In genomic region chr10:115696747-115697146, GRCh38 we compare ENCODE assay signal across 19 cellular contexts.
"Had no signal": no experiment of that assay in that cellular context is flagged by ENCODE, and none has a peak within 500 bp of the region (broad histone marks: within the 10 kb centered on the region; RNA-seq: fewer than 3 reads in every experiment).

No MANE protein-coding gene starts in this region.

- H3K4me3 Mint-ChIP-seq: natural killer cell, neural progenitor cell had no signal

- H3K27ac Mint-ChIP-seq: natural killer cell, neural progenitor cell, progenitor cell of endocrine pancreas had no signal

- H3K4me1 Mint-ChIP-seq: natural killer cell, neural progenitor cell had no signal

- H3K36me3 Mint-ChIP-seq: natural killer cell, neural progenitor cell had no signal

- DNase-seq: cortex of kidney; dorsolateral prefrontal cortex; effector memory CD4-positive, alpha-beta T cell; gastrocnemius medialis; heart right ventricle; islet precursor cell; left colon; natural killer cell; nucleus accumbens; ovary; right cardiac atrium; small intestine; stimulated activated CD4-positive, alpha-beta T cell treated with anti-CD3 and anti-CD28 coated beads, Interleukin-12 subunit alpha, Interleukin-12 subunit beta, amount 100 ng/mL, for 4 hours; stimulated activated naive CD4-positive, alpha-beta T cell; stomach; substantia nigra; transverse colon had no signal

- H3K27me3 Mint-ChIP-seq: progenitor cell of endocrine pancreas had no signal
